4 cellular contexts compared by ENCODE assay signal in genomic region chr16:66881014-66881417, GRCh38.
TF ChIP-seq lines count a peak whose summit lies in the region.

No MANE protein-coding gene starts in this region.

TF ChIP-seq in GM12891, 5 proteins besides CTCF, POLR2A, EP300 and RAD21:
- no peak for TF ChIP-seq POU2F2 (IDR thresholded peaks at IDR 0.05; ENCODE audit: low read depth, low read length)
- TF ChIP-seq SPI1 (IDR thresholded peaks at IDR 0.05; ENCODE audit: low read depth, low read length), result no peak
- TF ChIP-seq TAF1 (IDR thresholded peaks at IDR 0.05; ENCODE audit: low read depth, low read length), result no peak
- no peak for TF ChIP-seq PAX5 (IDR thresholded peaks at IDR 0.05; ENCODE audit: insufficient read depth, low read length, severe bottlenecking)
- TF ChIP-seq POLR2AphosphoS5 (IDR thresholded peaks at IDR 0.05; ENCODE audit: low read depth, low read length), result no peak

TF ChIP-seq in Ishikawa, 13 proteins besides CTCF, POLR2A, EP300 and RAD21:
- TF ChIP-seq TAF1 (IDR thresholded peaks at IDR 0.05; ENCODE audit: low read depth) (no peak), EGR1 (IDR thresholded peaks at IDR 0.05) (0 out of 2 replicates have a peak, but pooled peaks have one; percentile 40)
- TF ChIP-seq, protein P1, sequence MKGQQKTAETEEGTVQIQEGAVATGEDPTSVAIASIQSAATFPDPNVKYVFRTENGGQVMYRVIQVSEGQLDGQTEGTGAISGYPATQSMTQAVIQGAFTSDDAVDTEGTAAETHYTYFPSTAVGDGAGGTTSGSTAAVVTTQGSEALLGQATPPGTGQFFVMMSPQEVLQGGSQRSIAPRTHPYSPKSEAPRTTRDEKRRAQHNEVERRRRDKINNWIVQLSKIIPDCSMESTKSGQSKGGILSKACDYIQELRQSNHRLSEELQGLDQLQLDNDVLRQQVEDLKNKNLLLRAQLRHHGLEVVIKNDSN (IDR thresholded peaks at IDR 0.05), result no peak

TF ChIP-seq in GM12878, 131 proteins besides CTCF, POLR2A, EP300 and RAD21:
- peak in 1 of 2 experiments; percentile 73; a peak in 2 of 3 replicates for TF ChIP-seq EGR1 (IDR thresholded peaks at IDR 0.05; ENCODE audit: borderline replicate concordance in 1 of 2, low read depth in 2 of 2, low read length in 2 of 2)
- TF ChIP-seq TARDBP (IDR thresholded peaks at IDR 0.05; ENCODE audit: borderline replicate concordance), result no peak

TF ChIP-seq in liver, 16 proteins besides CTCF, POLR2A, EP300 and RAD21:
- TF ChIP-seq HNF4G (IDR thresholded peaks at IDR 0.05), result no peak
- peak in 1 of 2 donors; percentile 88 for TF ChIP-seq EGR1 (IDR thresholded peaks at IDR 0.05; ENCODE audit: low read depth in 2 of 2)
